8 cellular contexts compared by ENCODE assay signal in the genomic region with DNA sequence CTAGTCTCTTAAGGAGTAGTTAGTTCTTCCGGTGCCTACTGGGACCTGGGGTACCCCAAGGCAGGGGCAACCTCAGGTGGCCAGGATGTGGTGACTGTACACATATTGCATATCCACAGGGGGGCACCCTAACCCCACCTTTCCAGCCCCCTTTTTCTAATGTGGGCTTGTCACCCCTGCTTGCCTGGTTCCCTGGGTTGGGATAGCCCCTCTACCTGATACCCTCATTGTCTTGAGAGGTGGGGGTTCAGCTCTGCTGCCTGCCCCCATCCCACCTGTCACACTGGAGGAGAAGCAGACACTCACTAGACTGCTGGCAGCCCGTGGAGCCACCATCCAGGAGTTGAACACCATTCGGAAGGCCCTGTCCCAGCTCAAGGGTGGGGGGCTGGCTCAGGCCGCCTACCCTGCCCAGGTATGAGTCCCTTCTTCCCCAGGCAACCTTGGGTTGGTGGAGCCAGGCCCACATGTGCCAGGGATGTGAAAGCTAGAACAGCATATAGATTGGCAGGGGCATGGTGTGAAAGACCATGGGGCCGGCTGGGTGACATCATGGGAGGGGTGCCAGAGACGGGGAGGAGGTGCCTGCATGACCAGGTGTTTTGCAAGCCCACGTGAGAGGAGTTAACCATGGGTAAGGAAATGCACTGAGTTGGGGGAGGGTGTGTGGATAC. TPM values are rescaled to one million over a fixed set of nuclear protein-coding genes. Genes with fewer than 3 reads are reported as not detected.
A peak's percentile ranks its signal among the peaks of the same experiment; 100 is the strongest.
DNase-seq lines count a peak whose midpoint lies in the region; ATAC-seq, FAIRE-seq and TF ChIP-seq lines count a peak whose summit lies in the region.

No MANE protein-coding gene starts in this region.

- H3K27me3 ChIP-seq in SK-N-SH (ENCODE audit: insufficient read depth), result no peaks in the 10 kb centered on the region

- FAIRE-seq in urothelium cell line (lab: Jason Lieb, UNC), result no peak

- H3K9me2 ChIP-seq in SK-N-SH, result no peaks in the 10 kb centered on the region

- peaks cover 4% of the 10 kb centered on the region for H3K36me3 Mint-ChIP-seq in chondrocyte (ENCODE audit: low read depth)
- H3K36me3 Mint-ChIP-seq in progenitor cell of endocrine pancreas (ENCODE audit: insufficient read depth), result no peaks in the 10 kb centered on the region

- H3K4me1 Mint-ChIP-seq in chondrocyte (ENCODE audit: low read depth) (peaks cover 14% of the 10 kb centered on the region), progenitor cell of endocrine pancreas (ENCODE audit: low read depth) (peaks cover 37% of the 10 kb centered on the region)

- H3K27ac Mint-ChIP-seq in chondrocyte (ENCODE audit: unreplicated experiment), result no peak overlapping the region
- H3K27ac Mint-ChIP-seq in progenitor cell of endocrine pancreas, result no peak overlapping the region

- H4K20me1 ChIP-seq in SK-N-SH (ENCODE audit: insufficient read depth), result no peaks in the 10 kb centered on the region

- POLR2A ChIA-PET in SK-N-SH (lab: Yijun Ruan, JAX), result interaction anchor here (1.4 kb wide), 1 partner anchor 47 kb away, joined by 3 read pairs; no protein-coding TSS in a partner anchor

- TF ChIP-seq CTCF in SK-N-SH (IDR thresholded peaks at IDR 0.05) (peak; percentile 71), chondrocyte (IDR thresholded peaks at IDR 0.05) (peak; percentile 78), progenitor cell of endocrine pancreas (IDR thresholded peaks at IDR 0.05; ENCODE audit: unreplicated experiment) (peak; percentile 63)

- no peak overlapping the region for H2AFZ ChIP-seq in SK-N-SH (ENCODE audit: low read depth)

- H3K4me1 ChIP-seq in SK-N-SH (ENCODE audit: control insufficient read depth in 1 of 2, insufficient read depth in 2 of 2, low read depth in 1 of 2, low read length in 1 of 2), result peaks cover 0 to 38% of the 10 kb centered on the region in 2 experiments; a peak in 2 of 4 replicates

- DNase-seq in activated gamma-delta T cell treated with Interleukin-2 at 50 U/mL for 16 hours (peak; percentile 49), activated gamma-delta T cell (lab: John Stamatoyannopoulos, UW) (no peak), SK-N-SH (peak; percentile 80), chondrocyte (ENCODE audit: low spot score) (peak; percentile 68), progenitor cell of endocrine pancreas (ENCODE audit: low spot score, unreplicated experiment) (no peak), NCI-H2029 (lab: John Stamatoyannopoulos, UW) (no peak), urothelium cell line (ENCODE audit: low spot score) (no peak)

- H3F3A ChIP-seq in SK-N-SH (replicated peaks; ENCODE audit: insufficient read depth), result peaks cover 10% of the 10 kb centered on the region

- H3K9ac ChIP-seq in SK-N-SH, result no peak overlapping the region

- ATAC-seq in HG02884 (IDR thresholded peaks at IDR 0.05; ENCODE audit: unreplicated experiment), result no peak

- H3K4me2 ChIP-seq in SK-N-SH, result no peak overlapping the region

- no peak overlapping the region for H3K27ac ChIP-seq in SK-N-SH (ENCODE audit: low read depth in 2 of 2, low read length in 1 of 2)

- WGBS in SK-N-SH (ENCODE audit: low lambda C conversion rate), result 81% methylated on average over 6 of the region's 7 CpGs

- peaks cover 0 to 16% of the 10 kb centered on the region in 2 experiments for H3K36me3 ChIP-seq in SK-N-SH (replicated peaks in 1 of 2; ENCODE audit: control insufficient read depth in 1 of 2, insufficient read depth in 2 of 2, low read length in 1 of 2)

- H3K79me2 ChIP-seq in SK-N-SH (ENCODE audit: insufficient read depth), result peaks cover 19% of the 10 kb centered on the region; the same call in 1 of the 2 replicates

- H3K4me3 Mint-ChIP-seq in chondrocyte (ENCODE audit: unreplicated experiment), result no peak overlapping the region
- H3K4me3 Mint-ChIP-seq in progenitor cell of endocrine pancreas (ENCODE audit: low read depth), result peak overlapping the region; percentile 63

- CTCF ChIA-PET in SK-N-SH (lab: Yijun Ruan, JAX), result interaction anchor here (0.6 to 16.0 kb wide), 15 partner anchors 9 to 290 kb away, joined by 3 to 504 read pairs (median 4); no protein-coding TSS in a partner anchor

- H3K9me3 Mint-ChIP-seq in chondrocyte (ENCODE audit: low read depth) (no peaks in the 10 kb centered on the region), progenitor cell of endocrine pancreas (ENCODE audit: low read depth) (no peaks in the 10 kb centered on the region)

- TF ChIP-seq RAD21 in SK-N-SH (IDR thresholded peaks at IDR 0.05; ENCODE audit: low read length), result peak; percentile 93

- H3K9me3 ChIP-seq in SK-N-SH, result no peaks in the 10 kb centered on the region

- TF ChIP-seq EP300 in SK-N-SH (IDR thresholded peaks at IDR 0.05; ENCODE audit: borderline replicate concordance in 1 of 2, low read depth in 1 of 2, low read length in 1 of 2), result no peak

- no peak overlapping the region for H3K4me3 ChIP-seq in SK-N-SH (ENCODE audit: low read depth in 2 of 2, low read length in 1 of 2)

- no peaks in the 10 kb centered on the region for H3K27me3 Mint-ChIP-seq in chondrocyte (ENCODE audit: low read depth)
- no peaks in the 10 kb centered on the region for H3K27me3 Mint-ChIP-seq in progenitor cell of endocrine pancreas

TF ChIP-seq in SK-N-SH, 30 proteins besides CTCF, POLR2A, EP300 and RAD21:
- no peak for TF ChIP-seq RCOR1 (IDR thresholded peaks at IDR 0.05; ENCODE audit: low read length)
- peak; percentile 93 for TF ChIP-seq SMC3 (IDR thresholded peaks at IDR 0.05; ENCODE audit: low read depth, low read length)
- no peak for TF ChIP-seq RFX5 (IDR thresholded peaks at IDR 0.05; ENCODE audit: low read length)

RNA-seq across cellular contexts. Expression of a gene that starts 4.0 kb away (rescaled TPM):
- 16.8 and 18.8 TPM in 2 replicates for polyA plus RNA-seq in SK-N-SH (2012; rRNA removed)
- 4.5 and 7.4 TPM in 2 replicates for polyA plus RNA-seq in SK-N-SH (2012; cell fraction: cytosol; rRNA removed)
- polyA plus RNA-seq in SK-N-SH (2012; cell fraction: nucleus; rRNA removed), result 76.2 and 100 TPM in 2 replicates
- total RNA-seq in chondrocyte (4.8 to 9.8 TPM (median 5.0 TPM) in 3 replicates), progenitor cell of endocrine pancreas (52.5 and 53.6 TPM in 2 replicates)

RNA-seq across cellular contexts. Expression of a gene that starts 13.2 kb away (rescaled TPM):
- 41.2 and 57.8 TPM in 2 replicates for polyA plus RNA-seq in SK-N-SH (2012; rRNA removed)
- polyA plus RNA-seq in SK-N-SH (2012; cell fraction: cytosol; rRNA removed), result 55.6 and 67.2 TPM in 2 replicates
- polyA plus RNA-seq in SK-N-SH (2012; cell fraction: nucleus; rRNA removed), result 11.1 and 24.5 TPM in 2 replicates
- total RNA-seq in chondrocyte, result 73.0 to 74.9 TPM (median 74.7 TPM) in 3 replicates
- total RNA-seq in progenitor cell of endocrine pancreas, result 89.3 and 93.1 TPM in 2 replicates

RNA-seq across cellular contexts. Expression of a gene that starts 24.5 kb away (rescaled TPM):
- polyA plus RNA-seq in SK-N-SH (2012; rRNA removed), result 5.1 and 6.7 TPM in 2 replicates
- 1.2 and 1.4 TPM in 2 replicates for polyA plus RNA-seq in SK-N-SH (2012; cell fraction: cytosol; rRNA removed)
- polyA plus RNA-seq in SK-N-SH (2012; cell fraction: nucleus; rRNA removed), result 34.4 and 46.8 TPM in 2 replicates
- 5.0 to 9.4 TPM (median 5.4 TPM) in 3 replicates for total RNA-seq in chondrocyte
- total RNA-seq in progenitor cell of endocrine pancreas, result 11.6 and 14.0 TPM in 2 replicates

RNA-seq across cellular contexts. Expression of a gene that starts 46.1 kb away (rescaled TPM):
- 19.2 and 23.9 TPM in 2 replicates for polyA plus RNA-seq in SK-N-SH (2012; rRNA removed)
- polyA plus RNA-seq in SK-N-SH (2012; cell fraction: cytosol; rRNA removed), result 11.7 and 15.6 TPM in 2 replicates
- 56.2 and 60.9 TPM in 2 replicates for polyA plus RNA-seq in SK-N-SH (2012; cell fraction: nucleus; rRNA removed)
- total RNA-seq in chondrocyte (14.5 to 20.8 TPM (median 20.1 TPM) in 3 replicates), progenitor cell of endocrine pancreas (6.1 and 6.7 TPM in 2 replicates)

RNA-seq across cellular contexts. Expression of a gene that starts 52.7 kb away (rescaled TPM):
- polyA plus RNA-seq in SK-N-SH (2012; rRNA removed), result 157 and 188 TPM in 2 replicates
- 81.6 and 132 TPM in 2 replicates for polyA plus RNA-seq in SK-N-SH (2012; cell fraction: cytosol; rRNA removed)
- 125 and 150 TPM in 2 replicates for polyA plus RNA-seq in SK-N-SH (2012; cell fraction: nucleus; rRNA removed)
- total RNA-seq in chondrocyte, result 58.9 to 65.9 TPM (median 65.2 TPM) in 3 replicates
- 27.6 and 31.5 TPM in 2 replicates for total RNA-seq in progenitor cell of endocrine pancreas

Comparison
In these comparisons a context has a peak if more than half of its experiments do, and no peak if none do; other contexts are left out.
1. DNase-seq: peak in activated gamma-delta T cell treated with Interleukin-2 at 50 U/mL for 16 hours (single experiment), SK-N-SH (single experiment) and chondrocyte (single experiment); none in activated gamma-delta T cell (single experiment), progenitor cell of endocrine pancreas (single experiment), NCI-H2029 (single experiment) and urothelium cell line (single experiment).
2. Peak in every context shown above with its lines, with median percentiles within 50 percentile points of each other: CTCF ChIP-seq.